ENCODE assay signal across 10 cellular contexts in the genomic region with DNA sequence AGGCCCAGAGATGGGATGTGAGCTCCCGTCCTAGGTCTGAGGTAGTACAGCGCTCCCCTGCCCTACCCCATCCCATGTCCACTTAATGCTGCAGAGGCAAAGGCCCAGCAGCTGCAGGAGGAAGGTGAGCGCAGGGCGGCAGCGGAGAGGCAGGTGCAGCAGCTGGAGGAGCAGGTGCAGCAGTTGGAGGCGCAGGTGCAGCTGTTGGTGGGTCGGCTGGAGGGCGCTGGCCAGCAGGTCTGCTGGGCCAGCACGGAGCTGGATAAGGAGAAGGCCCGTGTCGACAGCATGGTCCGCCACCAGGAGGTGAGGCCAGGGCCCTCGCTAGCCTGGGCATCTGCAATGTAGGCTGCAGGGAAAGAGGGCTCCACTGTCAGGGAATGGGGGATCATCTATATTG.
"Had no signal": no experiment of that assay in that cellular context is flagged by ENCODE, and none has a peak within 500 bp of the region (broad histone marks: within the 10 kb centered on the region; RNA-seq: fewer than 3 reads in every experiment).

No MANE protein-coding gene starts in this region.

- H3K9me3 ChIP-seq: gastroesophageal sphincter, uterus had no signal

- H3K36me3 ChIP-seq: uterus had no signal

- DNase-seq: activated CD4-positive, alpha-beta T cell treated with anti-CD3 and anti-CD28 coated beads, Interleukin-2, amount 50 U/mL, for 1 hour; activated naive CD4-positive, alpha-beta T cell treated with anti-CD3 and anti-CD28 coated beads, Interleukin-2, amount 50 U/mL, for 16 hours; caudate nucleus; effector memory CD4-positive, alpha-beta T cell; stimulated activated CD4-positive, alpha-beta T cell treated with anti-CD3 and anti-CD28 coated beads, Interleukin-4, amount 100 ng/mL, for 24 hours; uterus had no signal

- H3K4me3 ChIP-seq: coronary artery, gastroesophageal sphincter, uterus had no signal

- H3K4me1 ChIP-seq: gastroesophageal sphincter, parathyroid adenoma, uterus had no signal

- H3K9ac ChIP-seq: parathyroid adenoma had no signal

- H3K27me3 ChIP-seq: gastroesophageal sphincter, uterus had no signal

- H3K27ac ChIP-seq: coronary artery, epithelial cell of prostate, gastroesophageal sphincter, parathyroid adenoma, uterus had no signal

- ATAC-seq: gastroesophageal sphincter had no signal
